In the genomic region with DNA sequence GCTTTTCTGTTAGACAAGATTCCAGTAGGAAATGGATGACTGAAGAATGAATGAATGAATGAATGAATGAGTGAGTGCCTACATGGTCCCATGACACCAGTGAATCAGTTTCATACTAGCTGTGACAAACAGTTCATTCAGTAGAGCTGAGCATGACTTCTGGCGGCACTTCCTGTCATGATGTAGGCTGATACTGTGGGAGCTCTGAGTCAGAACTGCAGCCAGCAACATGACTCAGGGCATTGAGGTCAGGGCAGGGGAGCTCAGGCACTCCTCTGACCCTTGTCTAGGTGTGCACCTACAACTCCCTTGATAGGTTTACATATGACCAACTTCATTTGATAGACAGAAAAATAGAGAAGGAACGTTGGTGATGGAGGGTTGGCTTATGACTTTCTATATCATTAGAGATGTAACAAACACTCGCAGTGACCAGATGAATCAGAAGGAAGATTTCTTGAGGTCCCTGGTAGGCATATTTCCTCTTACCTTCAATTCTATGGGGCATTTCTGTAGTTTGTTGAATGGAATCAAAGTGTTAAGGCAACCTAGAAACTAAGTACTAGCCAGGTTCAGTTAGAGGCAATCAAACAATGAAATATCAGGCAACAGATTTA, we compare ENCODE assay signal across 1 cellular context.
TF ChIP-seq lines count a peak whose summit lies in the region.

No MANE protein-coding gene starts in this region.

TF ChIP-seq in HepG2, 621 proteins besides CTCF, POLR2A, EP300 and RAD21 (continued from another document and continues in another):
- TF ChIP-seq, protein P1, sequence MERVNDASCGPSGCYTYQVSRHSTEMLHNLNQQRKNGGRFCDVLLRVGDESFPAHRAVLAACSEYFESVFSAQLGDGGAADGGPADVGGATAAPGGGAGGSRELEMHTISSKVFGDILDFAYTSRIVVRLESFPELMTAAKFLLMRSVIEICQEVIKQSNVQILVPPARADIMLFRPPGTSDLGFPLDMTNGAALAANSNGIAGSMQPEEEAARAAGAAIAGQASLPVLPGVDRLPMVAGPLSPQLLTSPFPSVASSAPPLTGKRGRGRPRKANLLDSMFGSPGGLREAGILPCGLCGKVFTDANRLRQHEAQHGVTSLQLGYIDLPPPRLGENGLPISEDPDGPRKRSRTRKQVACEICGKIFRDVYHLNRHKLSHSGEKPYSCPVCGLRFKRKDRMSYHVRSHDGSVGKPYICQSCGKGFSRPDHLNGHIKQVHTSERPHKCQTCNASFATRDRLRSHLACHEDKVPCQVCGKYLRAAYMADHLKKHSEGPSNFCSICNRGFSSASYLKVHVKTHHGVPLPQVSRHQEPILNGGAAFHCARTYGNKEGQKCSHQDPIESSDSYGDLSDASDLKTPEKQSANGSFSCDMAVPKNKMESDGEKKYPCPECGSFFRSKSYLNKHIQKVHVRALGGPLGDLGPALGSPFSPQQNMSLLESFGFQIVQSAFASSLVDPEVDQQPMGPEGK (CRISPR knock-in tag; IDR thresholded peaks at IDR 0.05), result no peak
- TF ChIP-seq CCDC6 (CRISPR knock-in tag; IDR thresholded peaks at IDR 0.05) (no peak), IKZF1 (IDR thresholded peaks at IDR 0.05) (no peak), ZNF207 (IDR thresholded peaks at IDR 0.05; ENCODE audit: borderline replicate concordance) (no peak), SAFB2 (CRISPR knock-in tag; IDR thresholded peaks at IDR 0.05; ENCODE audit: borderline replicate concordance, low read depth) (no peak), PRMT3 (CRISPR knock-in tag; IDR thresholded peaks at IDR 0.05; ENCODE audit: borderline replicate concordance, low read depth) (no peak), IRF1 (CRISPR knock-in tag; IDR thresholded peaks at IDR 0.05; ENCODE audit: low read depth) (no peak; the same call in 1 of the 2 replicates), ZFP90 (CRISPR knock-in tag; IDR thresholded peaks at IDR 0.05; ENCODE audit: borderline replicate concordance) (no peak), HMGA1 (CRISPR knock-in tag; conservative IDR thresholded peaks at IDR 0.05) (no peak), ZNF136 (CRISPR knock-in tag; IDR thresholded peaks at IDR 0.05; ENCODE audit: low read depth) (no peak), SRY (CRISPR knock-in tag; IDR thresholded peaks at IDR 0.05) (no peak), ZNF83 (CRISPR knock-in tag; IDR thresholded peaks at IDR 0.05; ENCODE audit: borderline replicate concordance) (no peak), PBX3 (CRISPR knock-in tag; IDR thresholded peaks at IDR 0.05; ENCODE audit: borderline replicate concordance) (no peak), TBX2 (CRISPR knock-in tag; IDR thresholded peaks at IDR 0.05; ENCODE audit: borderline replicate concordance) (no peak), TP53 (CRISPR knock-in tag; conservative IDR thresholded peaks at IDR 0.05) (no peak), MED8 (CRISPR knock-in tag; IDR thresholded peaks at IDR 0.05; ENCODE audit: insufficient replicate concordance) (no peak), SPEN (CRISPR knock-in tag; IDR thresholded peaks at IDR 0.05; ENCODE audit: low read depth) (no peak), TAF15 (IDR thresholded peaks at IDR 0.05; ENCODE audit: low read depth, low read length, poor library complexity, severe bottlenecking) (no peak), FOXK2 (IDR thresholded peaks at IDR 0.05) (no peak), ZNF546 (CRISPR knock-in tag; conservative IDR thresholded peaks at IDR 0.05) (no peak), ETS1 (CRISPR knock-in tag; IDR thresholded peaks at IDR 0.05) (no peak), ZNF790 (CRISPR knock-in tag; IDR thresholded peaks at IDR 0.05; ENCODE audit: borderline replicate concordance) (no peak), MZF1 (CRISPR knock-in tag; IDR thresholded peaks at IDR 0.05; ENCODE audit: borderline replicate concordance) (no peak), HES4 (CRISPR knock-in tag; IDR thresholded peaks at IDR 0.05; ENCODE audit: borderline replicate concordance) (no peak), ZFP37 (CRISPR knock-in tag; IDR thresholded peaks at IDR 0.05; ENCODE audit: borderline replicate concordance) (0 out of 2 replicates have a peak, but pooled peaks have one; percentile 60), SIX4 (CRISPR knock-in tag; IDR thresholded peaks at IDR 0.05) (0 out of 2 replicates have a peak, but pooled peaks have one; percentile 29), HMGXB4 (CRISPR knock-in tag; IDR thresholded peaks at IDR 0.05; ENCODE audit: borderline replicate concordance in 1 of 2, low read depth in 1 of 2) (0 out of 4 replicates have a peak, but pooled peaks of 1 of the 2 experiments have one; percentile 58), CC2D1A (CRISPR knock-in tag; IDR thresholded peaks at IDR 0.05) (no peak), FOXA1 (IDR thresholded peaks at IDR 0.05) (no peak), FOXA1 (CRISPR knock-in tag; IDR thresholded peaks at IDR 0.05) (0 out of 2 replicates have a peak, but pooled peaks have one; percentile 17), ZNF564 (CRISPR knock-in tag; IDR thresholded peaks at IDR 0.05) (no peak), ZNF12 (CRISPR knock-in tag; IDR thresholded peaks at IDR 0.05) (peak; percentile 86), ZNF773 (CRISPR knock-in tag; IDR thresholded peaks at IDR 0.05; ENCODE audit: borderline replicate concordance) (no peak), ZBTB20 (CRISPR knock-in tag; IDR thresholded peaks at IDR 0.05; ENCODE audit: borderline replicate concordance, low read depth) (no peak; the same call in 1 of the 2 replicates), NR2F6 (IDR thresholded peaks at IDR 0.05) (peak; percentile 65; the same call in 1 of the 2 replicates), NR2F6 (CRISPR knock-in tag; IDR thresholded peaks at IDR 0.05) (peak; percentile 93), SP5 (CRISPR knock-in tag; IDR thresholded peaks at IDR 0.05; ENCODE audit: borderline replicate concordance, low read depth) (0 out of 2 replicates have a peak, but pooled peaks have one; percentile 12), ZNF446 (CRISPR knock-in tag; IDR thresholded peaks at IDR 0.05) (no peak), NFE2L1 (CRISPR knock-in tag; IDR thresholded peaks at IDR 0.05; ENCODE audit: borderline replicate concordance) (no peak), SETDB1 (CRISPR knock-in tag; IDR thresholded peaks at IDR 0.05; ENCODE audit: borderline replicate concordance) (no peak), ZNF235 (CRISPR knock-in tag; IDR thresholded peaks at IDR 0.05; ENCODE audit: borderline replicate concordance) (no peak), RARA (CRISPR knock-in tag; IDR thresholded peaks at IDR 0.05) (peak; percentile 91), TCF7L2 (IDR thresholded peaks at IDR 0.05; ENCODE audit: low read depth, low read length) (no peak), GLMP (CRISPR knock-in tag; IDR thresholded peaks at IDR 0.05; ENCODE audit: borderline replicate concordance) (no peak)
- TF ChIP-seq, protein P2, sequence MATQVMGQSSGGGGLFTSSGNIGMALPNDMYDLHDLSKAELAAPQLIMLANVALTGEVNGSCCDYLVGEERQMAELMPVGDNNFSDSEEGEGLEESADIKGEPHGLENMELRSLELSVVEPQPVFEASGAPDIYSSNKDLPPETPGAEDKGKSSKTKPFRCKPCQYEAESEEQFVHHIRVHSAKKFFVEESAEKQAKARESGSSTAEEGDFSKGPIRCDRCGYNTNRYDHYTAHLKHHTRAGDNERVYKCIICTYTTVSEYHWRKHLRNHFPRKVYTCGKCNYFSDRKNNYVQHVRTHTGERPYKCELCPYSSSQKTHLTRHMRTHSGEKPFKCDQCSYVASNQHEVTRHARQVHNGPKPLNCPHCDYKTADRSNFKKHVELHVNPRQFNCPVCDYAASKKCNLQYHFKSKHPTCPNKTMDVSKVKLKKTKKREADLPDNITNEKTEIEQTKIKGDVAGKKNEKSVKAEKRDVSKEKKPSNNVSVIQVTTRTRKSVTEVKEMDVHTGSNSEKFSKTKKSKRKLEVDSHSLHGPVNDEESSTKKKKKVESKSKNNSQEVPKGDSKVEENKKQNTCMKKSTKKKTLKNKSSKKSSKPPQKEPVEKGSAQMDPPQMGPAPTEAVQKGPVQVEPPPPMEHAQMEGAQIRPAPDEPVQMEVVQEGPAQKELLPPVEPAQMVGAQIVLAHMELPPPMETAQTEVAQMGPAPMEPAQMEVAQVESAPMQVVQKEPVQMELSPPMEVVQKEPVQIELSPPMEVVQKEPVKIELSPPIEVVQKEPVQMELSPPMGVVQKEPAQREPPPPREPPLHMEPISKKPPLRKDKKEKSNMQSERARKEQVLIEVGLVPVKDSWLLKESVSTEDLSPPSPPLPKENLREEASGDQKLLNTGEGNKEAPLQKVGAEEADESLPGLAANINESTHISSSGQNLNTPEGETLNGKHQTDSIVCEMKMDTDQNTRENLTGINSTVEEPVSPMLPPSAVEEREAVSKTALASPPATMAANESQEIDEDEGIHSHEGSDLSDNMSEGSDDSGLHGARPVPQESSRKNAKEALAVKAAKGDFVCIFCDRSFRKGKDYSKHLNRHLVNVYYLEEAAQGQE (IDR thresholded peaks at IDR 0.05; ENCODE audit: borderline replicate concordance in 1 of 2, low read depth in 1 of 2, low read length in 2 of 2), result no peak
- TF ChIP-seq, protein P3, sequence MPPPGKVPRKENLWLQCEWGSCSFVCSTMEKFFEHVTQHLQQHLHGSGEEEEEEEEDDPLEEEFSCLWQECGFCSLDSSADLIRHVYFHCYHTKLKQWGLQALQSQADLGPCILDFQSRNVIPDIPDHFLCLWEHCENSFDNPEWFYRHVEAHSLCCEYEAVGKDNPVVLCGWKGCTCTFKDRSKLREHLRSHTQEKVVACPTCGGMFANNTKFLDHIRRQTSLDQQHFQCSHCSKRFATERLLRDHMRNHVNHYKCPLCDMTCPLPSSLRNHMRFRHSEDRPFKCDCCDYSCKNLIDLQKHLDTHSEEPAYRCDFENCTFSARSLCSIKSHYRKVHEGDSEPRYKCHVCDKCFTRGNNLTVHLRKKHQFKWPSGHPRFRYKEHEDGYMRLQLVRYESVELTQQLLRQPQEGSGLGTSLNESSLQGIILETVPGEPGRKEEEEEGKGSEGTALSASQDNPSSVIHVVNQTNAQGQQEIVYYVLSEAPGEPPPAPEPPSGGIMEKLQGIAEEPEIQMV (CRISPR knock-in tag; IDR thresholded peaks at IDR 0.05; ENCODE audit: low read depth), result no peak
- TF ChIP-seq, protein P4, sequence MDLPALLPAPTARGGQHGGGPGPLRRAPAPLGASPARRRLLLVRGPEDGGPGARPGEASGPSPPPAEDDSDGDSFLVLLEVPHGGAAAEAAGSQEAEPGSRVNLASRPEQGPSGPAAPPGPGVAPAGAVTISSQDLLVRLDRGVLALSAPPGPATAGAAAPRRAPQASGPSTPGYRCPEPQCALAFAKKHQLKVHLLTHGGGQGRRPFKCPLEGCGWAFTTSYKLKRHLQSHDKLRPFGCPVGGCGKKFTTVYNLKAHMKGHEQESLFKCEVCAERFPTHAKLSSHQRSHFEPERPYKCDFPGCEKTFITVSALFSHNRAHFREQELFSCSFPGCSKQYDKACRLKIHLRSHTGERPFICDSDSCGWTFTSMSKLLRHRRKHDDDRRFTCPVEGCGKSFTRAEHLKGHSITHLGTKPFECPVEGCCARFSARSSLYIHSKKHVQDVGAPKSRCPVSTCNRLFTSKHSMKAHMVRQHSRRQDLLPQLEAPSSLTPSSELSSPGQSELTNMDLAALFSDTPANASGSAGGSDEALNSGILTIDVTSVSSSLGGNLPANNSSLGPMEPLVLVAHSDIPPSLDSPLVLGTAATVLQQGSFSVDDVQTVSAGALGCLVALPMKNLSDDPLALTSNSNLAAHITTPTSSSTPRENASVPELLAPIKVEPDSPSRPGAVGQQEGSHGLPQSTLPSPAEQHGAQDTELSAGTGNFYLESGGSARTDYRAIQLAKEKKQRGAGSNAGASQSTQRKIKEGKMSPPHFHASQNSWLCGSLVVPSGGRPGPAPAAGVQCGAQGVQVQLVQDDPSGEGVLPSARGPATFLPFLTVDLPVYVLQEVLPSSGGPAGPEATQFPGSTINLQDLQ (CRISPR knock-in tag; IDR thresholded peaks at IDR 0.05), result no peak
